Comparison of ENCODE assay signal across 26 cellular contexts in genomic region chr4:42706086-42706485, GRCh38.
"Had no signal": no experiment of that assay in that cellular context is flagged by ENCODE, and none has a peak within 500 bp of the region (broad histone marks: within the 10 kb centered on the region; RNA-seq: fewer than 3 reads in every experiment).

No MANE protein-coding gene starts in this region.

- FAIRE-seq: astrocyte, bronchial epithelial cell, frontal cortex had no signal

- H3K4me3 ChIP-seq: coronary artery, dorsolateral prefrontal cortex, heart left ventricle had no signal

- H3K9me3 ChIP-seq: heart left ventricle had no signal

- H3K36me3 ChIP-seq: brain microvascular endothelial cell, heart left ventricle had no signal

- ATAC-seq: activated T-cell treated with anti-CD3 and anti-CD28 coated beads, Interleukin-2, amount 50 U/mL, for 72 hours; esophagus mucosa; heart left ventricle; WTC11 had no signal

- H3K27me3 ChIP-seq: brain microvascular endothelial cell, dorsolateral prefrontal cortex, heart left ventricle had no signal

- DNase-seq: activated CD4-positive, alpha-beta memory T cell treated with anti-CD3 and anti-CD28 coated beads, Interleukin-2, amount 10 ng/mL, durations not matched to agents 7 days and 5 days; activated CD4-positive, alpha-beta T cell treated with anti-CD3 and anti-CD28 coated beads for 1 hour; activated CD4-positive, alpha-beta T cell treated with anti-CD3 and anti-CD28 coated beads for 4 hours; activated CD4-positive, alpha-beta T cell treated with anti-CD3 and anti-CD28 coated beads, Interleukin-2, amount 10 ng/mL, durations not matched to agents 7 days and 5 days; activated CD4-positive, alpha-beta T cell treated with anti-CD3 and anti-CD28 coated beads, Interleukin-2, amount 50 U/mL, for 4 hours; activated CD8-positive, alpha-beta memory T cell treated with anti-CD3 and anti-CD28 coated beads, Interleukin-2, amount 50 U/mL, for 48 hours; activated gamma-delta T cell; activated naive CD4-positive, alpha-beta T cell; activated naive CD4-positive, alpha-beta T cell treated with anti-CD3 and anti-CD28 coated beads, Interleukin-2, amount 50 U/mL, for 16 hours; activated T-cell treated with anti-CD3 and anti-CD28 coated beads for 4 hours; activated T-cell treated with anti-CD3 and anti-CD28 coated beads, Interleukin-2, amount 50 U/mL, for 24 hours; activated T-cell treated with anti-CD3 and anti-CD28 coated beads, Interleukin-2, amount 50 U/mL, for 72 hours; amniotic stem cell; anterior cingulate cortex; brain microvascular endothelial cell; dorsolateral prefrontal cortex; effector memory CD4-positive, alpha-beta T cell; endodermal cell; heart left ventricle; T-helper 2 cell had no signal

- H3K27ac ChIP-seq: brain microvascular endothelial cell, coronary artery, dorsolateral prefrontal cortex, heart left ventricle had no signal

- H3K4me1 ChIP-seq: heart left ventricle had no signal
